Comparison of ENCODE assay signal across 8 cellular contexts in genomic region chr6:159042003-159042823, GRCh38. TPM values are rescaled to one million over a fixed set of nuclear protein-coding genes. Genes with fewer than 3 reads are reported as not detected.
DNase-seq lines count a peak whose midpoint lies in the region; ATAC-seq and TF ChIP-seq lines count a peak whose summit lies in the region.

No MANE protein-coding gene starts in this region.

- TF ChIP-seq CTCF in lower lobe of right lung (IDR thresholded peaks at IDR 0.05), result peak; percentile 96

- H3K27me3 Mint-ChIP-seq in activated CD4-positive, alpha-beta memory T cell treated with anti-CD3 and anti-CD28 coated beads, Interleukin-2, amount 10 ng/mL, durations not matched to agents 7 days and 5 days, result no peaks in the 10 kb centered on the region

- no peaks in the 10 kb centered on the region for H3K27me3 ChIP-seq in lower lobe of right lung (ENCODE audit: low read depth)

- POLR2A ChIA-PET in activated CD4-positive, alpha-beta memory T cell treated with anti-CD3 and anti-CD28 coated beads, Interleukin-2, amount 10 ng/mL, durations not matched to agents 7 days and 5 days (lab: Charles Lee), result interaction anchor here (0.8 to 9.1 kb wide), 15 partner anchors 10 to 398 kb away, joined by 3 to 356 read pairs (median 4); partner anchors contain the start of genes DYNLT1, RSPH3 and SYTL3

- H3K9me3 ChIP-seq in lower lobe of right lung, result no peaks in the 10 kb centered on the region

- H3K27ac ChIP-seq in lower lobe of right lung, result peak overlapping the region; percentile 78

- CTCF ChIA-PET in activated CD4-positive, alpha-beta memory T cell treated with anti-CD3 and anti-CD28 coated beads, Interleukin-2, amount 10 ng/mL, durations not matched to agents 7 days and 5 days (lab: Charles Lee), result interaction anchor here (0.7 to 9.6 kb wide), 16 partner anchors 11 to 92 kb away, joined by 3 to 163 read pairs (median 6); partner anchors contain the start of gene RSPH3

- peak overlapping the region; percentile 97 for H3K27ac Mint-ChIP-seq in activated CD4-positive, alpha-beta memory T cell treated with anti-CD3 and anti-CD28 coated beads, Interleukin-2, amount 10 ng/mL, durations not matched to agents 7 days and 5 days

- H3K4me1 ChIP-seq in lower lobe of right lung, result peaks cover 50% of the 10 kb centered on the region

- H3K9me3 Mint-ChIP-seq in activated CD4-positive, alpha-beta memory T cell treated with anti-CD3 and anti-CD28 coated beads, Interleukin-2, amount 10 ng/mL, durations not matched to agents 7 days and 5 days, result no peaks in the 10 kb centered on the region

- intact Hi-C loops in lower lobe of right lung (cut with DNase I), result no loop called here

- H3K4me1 Mint-ChIP-seq in activated CD4-positive, alpha-beta memory T cell treated with anti-CD3 and anti-CD28 coated beads, Interleukin-2, amount 10 ng/mL, durations not matched to agents 7 days and 5 days, result peaks cover 66% of the 10 kb centered on the region

- peaks cover 74% of the 10 kb centered on the region for H3K36me3 Mint-ChIP-seq in activated CD4-positive, alpha-beta memory T cell treated with anti-CD3 and anti-CD28 coated beads, Interleukin-2, amount 10 ng/mL, durations not matched to agents 7 days and 5 days (ENCODE audit: low read depth)

- peaks cover 33% of the 10 kb centered on the region for H3K36me3 ChIP-seq in lower lobe of right lung

- peak; percentile 68 for DNase-seq in AG08396 (ENCODE audit: low spot score)
- peak; percentile 32 for DNase-seq in NCI-H82 treated with DMSO at 0.1 percent for 48 hours (lab: John Stamatoyannopoulos, UW; ENCODE audit: unreplicated experiment)
- peak; percentile 83 for DNase-seq in activated CD4-positive, alpha-beta memory T cell treated with anti-CD3 and anti-CD28 coated beads, Interleukin-2, amount 10 ng/mL, durations not matched to agents 7 days and 5 days
- peak; percentile 74 for DNase-seq in effector CD4-positive, alpha-beta T cell
- no peak for DNase-seq in lower lobe of right lung
- DNase-seq in stimulated activated CD8-positive, alpha-beta memory T cell treated with anti-CD3 and anti-CD28 coated beads, Interleukin-12 subunit alpha, Interleukin-12 subunit beta, amount 100 ng/mL, for 1 hour (ENCODE audit: low read depth), result peak; percentile 65

- peak overlapping the region; percentile 95 for H3K4me3 Mint-ChIP-seq in activated CD4-positive, alpha-beta memory T cell treated with anti-CD3 and anti-CD28 coated beads, Interleukin-2, amount 10 ng/mL, durations not matched to agents 7 days and 5 days

- peak overlapping the region; percentile 47 for H3K4me3 ChIP-seq in lower lobe of right lung

- ATAC-seq in GM18868 (IDR thresholded peaks at IDR 0.05; ENCODE audit: unreplicated experiment) (peak; percentile 31), HG03521 (IDR thresholded peaks at IDR 0.05; ENCODE audit: unreplicated experiment) (peak; percentile 34), lower lobe of right lung (peak; percentile 85 to 89)

RNA-seq across cellular contexts. Expression of gene TAGAP, which starts 2.6 kb away (rescaled TPM):
- total RNA-seq in activated CD4-positive, alpha-beta memory T cell treated with anti-CD3 and anti-CD28 coated beads, Interleukin-2, amount 10 ng/mL, durations not matched to agents 7 days and 5 days, result 10 to 100 TPM; 52.0 to 53.2 TPM
- total RNA-seq in lower lobe of right lung, result 17.1 TPM

RNA-seq across cellular contexts. Expression of gene RSPH3, which starts 42.2 kb away (rescaled TPM):
- total RNA-seq in activated CD4-positive, alpha-beta memory T cell treated with anti-CD3 and anti-CD28 coated beads, Interleukin-2, amount 10 ng/mL, durations not matched to agents 7 days and 5 days, result 1 to 10 TPM; 3.4 to 3.7 TPM
- total RNA-seq in lower lobe of right lung, result 24.2 TPM

Comparison
In these comparisons a context has a peak if more than half of its experiments do, and no peak if none do; other contexts are left out.
1. ATAC-seq: peak in every context shown above with its lines; median percentile 87 in lower lobe of right lung; 34 in HG03521; 31 in GM18868.